23 cellular contexts compared by ENCODE assay signal in genomic region chr13:29940715-29941114, GRCh38.
"Had no signal": no experiment of that assay in that cellular context is flagged by ENCODE, and none has a peak within 500 bp of the region (broad histone marks: within the 10 kb centered on the region; RNA-seq: fewer than 3 reads in every experiment).

No MANE protein-coding gene starts in this region.

- H3K36me3 ChIP-seq: MG63, SJSA1 had no signal

- H3K9me3 ChIP-seq: MG63, SJSA1 had no signal

- FAIRE-seq: RCC 7860 had no signal

- H3K4me3 ChIP-seq: MG63, SJSA1, SK-N-MC had no signal

- H3K27me3 ChIP-seq: MG63, SJSA1 had no signal

- DNase-seq: IMR-90, Karpas-422, KG1, MG63, NCI-H1092, NCI-H1105 treated with DMSO at 0.1 percent for 48 hours, NCI-H1417 treated with DMSO at 0.1 percent for 48 hours, NCI-H187, NCI-H2029, NCI-H2081 treated with DMSO at 0.1 percent for 48 hours, NCI-H2171, NCI-H226, NCI-H446, NCI-H510A, NCI-H524 treated with DMSO at 0.1 percent for 48 hours, NCI-H69, NCI-H774, Right ventricle myocardium superior, RPMI8226, SIG-M5 had no signal

- H3K4me1 ChIP-seq: SJSA1 had no signal

- H3K27ac ChIP-seq: SJSA1, SK-N-MC had no signal
